ENCODE assay signal across 1 cellular context in the genomic region with DNA sequence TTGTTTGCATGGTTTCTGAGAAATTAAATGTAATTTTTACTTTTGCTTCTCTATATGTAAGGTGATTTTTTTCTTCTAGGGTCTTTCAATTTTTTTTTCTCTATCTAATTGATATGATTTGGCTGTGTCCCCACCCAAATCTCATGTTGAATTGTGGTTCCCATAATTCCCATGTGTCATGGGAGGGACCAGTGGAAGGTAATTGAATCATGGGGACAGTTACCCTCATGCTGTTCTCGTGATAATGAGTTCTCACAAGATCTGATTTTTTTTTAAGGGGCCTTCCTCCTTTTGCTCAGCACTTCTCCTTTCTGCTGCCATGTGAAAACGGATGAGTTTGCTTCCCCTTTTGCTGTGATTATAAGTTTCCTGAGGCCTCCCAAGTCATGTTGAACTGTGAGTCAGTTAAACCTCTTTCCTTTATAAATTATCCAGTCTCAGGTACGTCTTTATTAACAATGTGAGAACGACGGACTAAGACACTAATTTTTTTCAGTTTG.
TF ChIP-seq lines count a peak whose summit lies in the region.

No MANE protein-coding gene starts in this region.

TF ChIP-seq in GM23338, 12 proteins besides CTCF, POLR2A, EP300 and RAD21 (continued from another document):
- TF ChIP-seq, protein P1, sequence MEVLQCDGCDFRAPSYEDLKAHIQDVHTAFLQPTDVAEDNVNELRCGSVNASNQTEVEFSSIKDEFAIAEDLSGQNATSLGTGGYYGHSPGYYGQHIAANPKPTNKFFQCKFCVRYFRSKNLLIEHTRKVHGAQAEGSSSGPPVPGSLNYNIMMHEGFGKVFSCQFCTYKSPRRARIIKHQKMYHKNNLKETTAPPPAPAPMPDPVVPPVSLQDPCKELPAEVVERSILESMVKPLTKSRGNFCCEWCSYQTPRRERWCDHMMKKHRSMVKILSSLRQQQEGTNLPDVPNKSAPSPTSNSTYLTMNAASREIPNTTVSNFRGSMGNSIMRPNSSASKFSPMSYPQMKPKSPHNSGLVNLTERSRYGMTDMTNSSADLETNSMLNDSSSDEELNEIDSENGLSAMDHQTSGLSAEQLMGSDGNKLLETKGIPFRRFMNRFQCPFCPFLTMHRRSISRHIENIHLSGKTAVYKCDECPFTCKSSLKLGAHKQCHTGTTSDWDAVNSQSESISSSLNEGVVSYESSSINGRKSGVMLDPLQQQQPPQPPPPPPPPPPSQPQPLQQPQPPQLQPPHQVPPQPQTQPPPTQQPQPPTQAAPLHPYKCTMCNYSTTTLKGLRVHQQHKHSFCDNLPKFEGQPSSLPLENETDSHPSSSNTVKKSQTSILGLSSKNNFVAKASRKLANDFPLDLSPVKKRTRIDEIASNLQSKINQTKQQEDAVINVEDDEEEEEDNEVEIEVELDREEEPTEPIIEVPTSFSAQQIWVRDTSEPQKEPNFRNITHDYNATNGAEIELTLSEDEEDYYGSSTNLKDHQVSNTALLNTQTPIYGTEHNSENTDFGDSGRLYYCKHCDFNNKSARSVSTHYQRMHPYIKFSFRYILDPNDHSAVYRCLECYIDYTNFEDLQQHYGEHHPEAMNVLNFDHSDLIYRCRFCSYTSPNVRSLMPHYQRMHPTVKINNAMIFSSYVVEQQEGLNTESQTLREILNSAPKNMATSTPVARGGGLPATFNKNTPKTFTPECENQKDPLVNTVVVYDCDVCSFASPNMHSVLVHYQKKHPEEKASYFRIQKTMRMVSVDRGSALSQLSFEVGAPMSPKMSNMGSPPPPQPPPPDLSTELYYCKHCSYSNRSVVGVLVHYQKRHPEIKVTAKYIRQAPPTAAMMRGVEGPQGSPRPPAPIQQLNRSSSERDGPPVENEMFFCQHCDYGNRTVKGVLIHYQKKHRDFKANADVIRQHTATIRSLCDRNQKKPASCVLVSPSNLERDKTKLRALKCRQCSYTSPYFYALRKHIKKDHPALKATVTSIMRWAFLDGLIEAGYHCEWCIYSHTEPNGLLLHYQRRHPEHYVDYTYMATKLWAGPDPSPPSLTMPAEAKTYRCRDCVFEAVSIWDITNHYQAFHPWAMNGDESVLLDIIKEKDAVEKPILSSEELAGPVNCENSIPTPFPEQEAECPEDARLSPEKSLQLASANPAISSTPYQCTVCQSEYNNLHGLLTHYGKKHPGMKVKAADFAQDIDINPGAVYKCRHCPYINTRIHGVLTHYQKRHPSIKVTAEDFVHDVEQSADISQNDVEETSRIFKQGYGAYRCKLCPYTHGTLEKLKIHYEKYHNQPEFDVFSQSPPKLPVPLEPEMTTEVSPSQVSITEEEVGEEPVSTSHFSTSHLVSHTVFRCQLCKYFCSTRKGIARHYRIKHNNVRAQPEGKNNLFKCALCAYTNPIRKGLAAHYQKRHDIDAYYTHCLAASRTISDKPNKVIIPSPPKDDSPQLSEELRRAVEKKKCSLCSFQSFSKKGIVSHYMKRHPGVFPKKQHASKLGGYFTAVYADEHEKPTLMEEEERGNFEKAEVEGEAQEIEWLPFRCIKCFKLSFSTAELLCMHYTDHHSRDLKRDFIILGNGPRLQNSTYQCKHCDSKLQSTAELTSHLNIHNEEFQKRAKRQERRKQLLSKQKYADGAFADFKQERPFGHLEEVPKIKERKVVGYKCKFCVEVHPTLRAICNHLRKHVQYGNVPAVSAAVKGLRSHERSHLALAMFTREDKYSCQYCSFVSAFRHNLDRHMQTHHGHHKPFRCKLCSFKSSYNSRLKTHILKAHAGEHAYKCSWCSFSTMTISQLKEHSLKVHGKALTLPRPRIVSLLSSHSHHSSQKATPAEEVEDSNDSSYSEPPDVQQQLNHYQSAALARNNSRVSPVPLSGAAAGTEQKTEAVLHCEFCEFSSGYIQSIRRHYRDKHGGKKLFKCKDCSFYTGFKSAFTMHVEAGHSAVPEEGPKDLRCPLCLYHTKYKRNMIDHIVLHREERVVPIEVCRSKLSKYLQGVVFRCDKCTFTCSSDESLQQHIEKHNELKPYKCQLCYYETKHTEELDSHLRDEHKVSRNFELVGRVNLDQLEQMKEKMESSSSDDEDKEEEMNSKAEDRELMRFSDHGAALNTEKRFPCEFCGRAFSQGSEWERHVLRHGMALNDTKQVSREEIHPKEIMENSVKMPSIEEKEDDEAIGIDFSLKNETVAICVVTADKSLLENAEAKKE (CRISPR knock-in tag; IDR thresholded peaks at IDR 0.05) = no peak
- TF ChIP-seq STAT1 (IDR thresholded peaks at IDR 0.05; ENCODE audit: unreplicated experiment) (no peak), EZH2 (IDR thresholded peaks at IDR 0.05; ENCODE audit: low read depth, unreplicated experiment) (no peak), NANOG (IDR thresholded peaks at IDR 0.05; ENCODE audit: borderline replicate concordance) (no peak), ZNF331 (CRISPR knock-in tag; IDR thresholded peaks at IDR 0.05; ENCODE audit: low read depth) (no peak), POLR2AphosphoS5 (IDR thresholded peaks at IDR 0.05; ENCODE audit: low read depth) (no peak), CREB1 (CRISPR knock-in tag; IDR thresholded peaks at IDR 0.05; ENCODE audit: low read depth) (no peak)
- TF ChIP-seq, protein P2, sequence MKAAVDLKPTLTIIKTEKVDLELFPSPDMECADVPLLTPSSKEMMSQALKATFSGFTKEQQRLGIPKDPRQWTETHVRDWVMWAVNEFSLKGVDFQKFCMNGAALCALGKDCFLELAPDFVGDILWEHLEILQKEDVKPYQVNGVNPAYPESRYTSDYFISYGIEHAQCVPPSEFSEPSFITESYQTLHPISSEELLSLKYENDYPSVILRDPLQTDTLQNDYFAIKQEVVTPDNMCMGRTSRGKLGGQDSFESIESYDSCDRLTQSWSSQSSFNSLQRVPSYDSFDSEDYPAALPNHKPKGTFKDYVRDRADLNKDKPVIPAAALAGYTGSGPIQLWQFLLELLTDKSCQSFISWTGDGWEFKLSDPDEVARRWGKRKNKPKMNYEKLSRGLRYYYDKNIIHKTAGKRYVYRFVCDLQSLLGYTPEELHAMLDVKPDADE (IDR thresholded peaks at IDR 0.05) = no peak
- TF ChIP-seq, protein P3, sequence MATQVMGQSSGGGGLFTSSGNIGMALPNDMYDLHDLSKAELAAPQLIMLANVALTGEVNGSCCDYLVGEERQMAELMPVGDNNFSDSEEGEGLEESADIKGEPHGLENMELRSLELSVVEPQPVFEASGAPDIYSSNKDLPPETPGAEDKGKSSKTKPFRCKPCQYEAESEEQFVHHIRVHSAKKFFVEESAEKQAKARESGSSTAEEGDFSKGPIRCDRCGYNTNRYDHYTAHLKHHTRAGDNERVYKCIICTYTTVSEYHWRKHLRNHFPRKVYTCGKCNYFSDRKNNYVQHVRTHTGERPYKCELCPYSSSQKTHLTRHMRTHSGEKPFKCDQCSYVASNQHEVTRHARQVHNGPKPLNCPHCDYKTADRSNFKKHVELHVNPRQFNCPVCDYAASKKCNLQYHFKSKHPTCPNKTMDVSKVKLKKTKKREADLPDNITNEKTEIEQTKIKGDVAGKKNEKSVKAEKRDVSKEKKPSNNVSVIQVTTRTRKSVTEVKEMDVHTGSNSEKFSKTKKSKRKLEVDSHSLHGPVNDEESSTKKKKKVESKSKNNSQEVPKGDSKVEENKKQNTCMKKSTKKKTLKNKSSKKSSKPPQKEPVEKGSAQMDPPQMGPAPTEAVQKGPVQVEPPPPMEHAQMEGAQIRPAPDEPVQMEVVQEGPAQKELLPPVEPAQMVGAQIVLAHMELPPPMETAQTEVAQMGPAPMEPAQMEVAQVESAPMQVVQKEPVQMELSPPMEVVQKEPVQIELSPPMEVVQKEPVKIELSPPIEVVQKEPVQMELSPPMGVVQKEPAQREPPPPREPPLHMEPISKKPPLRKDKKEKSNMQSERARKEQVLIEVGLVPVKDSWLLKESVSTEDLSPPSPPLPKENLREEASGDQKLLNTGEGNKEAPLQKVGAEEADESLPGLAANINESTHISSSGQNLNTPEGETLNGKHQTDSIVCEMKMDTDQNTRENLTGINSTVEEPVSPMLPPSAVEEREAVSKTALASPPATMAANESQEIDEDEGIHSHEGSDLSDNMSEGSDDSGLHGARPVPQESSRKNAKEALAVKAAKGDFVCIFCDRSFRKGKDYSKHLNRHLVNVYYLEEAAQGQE (IDR thresholded peaks at IDR 0.05; ENCODE audit: unreplicated experiment) = no peak
TF ChIP-seq in GM23338: peak in this region for 0.
